In the genomic region with DNA sequence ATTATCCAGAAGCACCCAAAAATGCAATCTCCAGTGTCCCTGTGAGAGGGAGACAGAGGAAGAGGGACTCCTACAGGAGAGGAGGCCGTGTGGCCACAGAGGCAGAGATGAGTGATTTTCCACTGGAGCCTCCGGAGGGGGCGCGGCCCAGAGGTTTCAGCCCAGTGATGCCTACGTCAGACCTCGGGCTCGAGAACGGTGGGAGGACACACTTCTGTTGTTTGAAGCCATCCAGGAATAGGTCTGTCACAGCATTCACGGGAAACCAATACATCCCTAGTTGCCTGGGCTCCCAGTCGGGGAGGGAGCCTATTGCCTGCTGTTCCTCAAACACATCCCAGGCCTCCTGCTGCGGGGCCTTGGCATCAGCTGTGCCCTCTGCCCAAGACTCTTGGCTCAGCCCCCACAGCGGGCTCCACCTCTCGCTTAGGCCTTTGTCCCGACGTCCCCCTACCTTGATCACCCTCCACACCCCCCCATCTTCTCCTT, we compare ENCODE assay signal across 1 cellular context.
TF ChIP-seq lines count a peak whose summit lies in the region.

No MANE protein-coding gene starts in this region.

TF ChIP-seq in K562, 482 proteins besides CTCF, POLR2A, EP300 and RAD21 (continued from another document):
- TF ChIP-seq, protein P1, sequence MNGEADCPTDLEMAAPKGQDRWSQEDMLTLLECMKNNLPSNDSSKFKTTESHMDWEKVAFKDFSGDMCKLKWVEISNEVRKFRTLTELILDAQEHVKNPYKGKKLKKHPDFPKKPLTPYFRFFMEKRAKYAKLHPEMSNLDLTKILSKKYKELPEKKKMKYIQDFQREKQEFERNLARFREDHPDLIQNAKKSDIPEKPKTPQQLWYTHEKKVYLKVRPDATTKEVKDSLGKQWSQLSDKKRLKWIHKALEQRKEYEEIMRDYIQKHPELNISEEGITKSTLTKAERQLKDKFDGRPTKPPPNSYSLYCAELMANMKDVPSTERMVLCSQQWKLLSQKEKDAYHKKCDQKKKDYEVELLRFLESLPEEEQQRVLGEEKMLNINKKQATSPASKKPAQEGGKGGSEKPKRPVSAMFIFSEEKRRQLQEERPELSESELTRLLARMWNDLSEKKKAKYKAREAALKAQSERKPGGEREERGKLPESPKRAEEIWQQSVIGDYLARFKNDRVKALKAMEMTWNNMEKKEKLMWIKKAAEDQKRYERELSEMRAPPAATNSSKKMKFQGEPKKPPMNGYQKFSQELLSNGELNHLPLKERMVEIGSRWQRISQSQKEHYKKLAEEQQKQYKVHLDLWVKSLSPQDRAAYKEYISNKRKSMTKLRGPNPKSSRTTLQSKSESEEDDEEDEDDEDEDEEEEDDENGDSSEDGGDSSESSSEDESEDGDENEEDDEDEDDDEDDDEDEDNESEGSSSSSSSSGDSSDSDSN (IDR thresholded peaks at IDR 0.05; ENCODE audit: borderline replicate concordance in 1 of 2, low read depth in 2 of 2, low read length in 2 of 2), result no peak
- TF ChIP-seq NR4A1 (CRISPR knock-in tag; IDR thresholded peaks at IDR 0.05) (no peak), NR4A1 (tag; IDR thresholded peaks at IDR 0.05) (no peak), ELF1 (tag; IDR thresholded peaks at IDR 0.05) (no peak), EZH2 (IDR thresholded peaks at IDR 0.05; ENCODE audit: borderline replicate concordance, low read depth, low read length) (no peak), ZC3H8 (IDR thresholded peaks at IDR 0.05) (no peak), NELFE (IDR thresholded peaks at IDR 0.05; ENCODE audit: insufficient read depth, insufficient read length) (no peak), TFAM (CRISPR knock-in tag; conservative IDR thresholded peaks at IDR 0.05) (no peak)
